In genomic region chr4:63269156-63269555, GRCh38 we compare ENCODE assay signal across 33 cellular contexts.
DNase-seq lines count a peak whose midpoint lies in the region; ATAC-seq and TF ChIP-seq lines count a peak whose summit lies in the region.
"Had no signal": no experiment of that assay in that cellular context is flagged by ENCODE, and none has a peak within 500 bp of the region (broad histone marks: within the 10 kb centered on the region; RNA-seq: fewer than 3 reads in every experiment).

No MANE protein-coding gene starts in this region.

- DNase-seq in COLO829 (ENCODE audit: low spot score) (peak; percentile 39), SK-MEL-5 (ENCODE audit: low read depth, low spot score) (peak; percentile 79), epidermal melanocyte (ENCODE audit: insufficient read length, low spot score) (peak; percentile 18), foreskin melanocyte (peak; percentile 85), activated gamma-delta T cell treated with Interleukin-2 at 50 U/mL for 16 hours (no peak), kidney tubule cell (ENCODE audit: low spot score) (no peak), lower lobe of right lung (no peak)
- DNase-seq: 8988T; ACHN; AML-193; BE2C; C1 segment of cervical spinal cord; Caco-2; Calu3; CD4-positive, alpha-beta memory T cell; CD4-positive, alpha-beta T cell; CD4-positive, CD25-positive, alpha-beta regulatory T cell; CD8-positive, alpha-beta memory T cell; CD8-positive, alpha-beta T cell; COR-L47; DMS 273 treated with DMSO at 0.1 percent for 48 hours; DMS153; DMS53; DMS79; DMS79 treated with DMSO at 0.1 percent for 48 hours; DND-41; EL had no signal

- no peak overlapping the region for H3K27ac ChIP-seq in lower lobe of right lung
- H3K27ac ChIP-seq: 22Rv1; A549; BLaER1; BLaER1 treated with 17β-estradiol and CSF1 and Interleukin-3, amounts not matched to agents 10 nM and 100 nM; C4-2B had no signal

- no peak for TF ChIP-seq CTCF in lower lobe of right lung (IDR thresholded peaks at IDR 0.05)

- intact Hi-C loops in lower lobe of right lung (cut with DNase I), result no loop called here

- no peaks in the 10 kb centered on the region for H3K27me3 ChIP-seq in lower lobe of right lung (ENCODE audit: low read depth)
- H3K27me3 ChIP-seq: BE2C; BLaER1; BLaER1 treated with 17β-estradiol and CSF1 and Interleukin-3, amounts not matched to agents 10 nM and 100 nM had no signal

- ATAC-seq in GM21515 (IDR thresholded peaks at IDR 0.05; ENCODE audit: unreplicated experiment), result no peak
- no peak for ATAC-seq in lower lobe of right lung
- ATAC-seq: A549; CD8-positive, alpha-beta T cell had no signal

- no peaks in the 10 kb centered on the region for H3K4me1 ChIP-seq in lower lobe of right lung
- H3K4me1 ChIP-seq: A549; BE2C; BLaER1; BLaER1 treated with 17β-estradiol and CSF1 and Interleukin-3, amounts not matched to agents 10 nM and 100 nM; Caco-2 had no signal

- no peak overlapping the region for H3K4me3 ChIP-seq in lower lobe of right lung
- H3K4me3 ChIP-seq: A549; BLaER1; BLaER1 treated with 17β-estradiol and CSF1 and Interleukin-3, amounts not matched to agents 10 nM and 100 nM had no signal

- no peaks in the 10 kb centered on the region for H3K9me3 ChIP-seq in lower lobe of right lung
- H3K9me3 ChIP-seq: A549; BE2C; BLaER1; BLaER1 treated with 17β-estradiol and CSF1 and Interleukin-3, amounts not matched to agents 10 nM and 100 nM; Caco-2 had no signal

- no peaks in the 10 kb centered on the region for H3K36me3 ChIP-seq in lower lobe of right lung
- H3K36me3 ChIP-seq: BE2C; BLaER1; BLaER1 treated with 17β-estradiol and CSF1 and Interleukin-3, amounts not matched to agents 10 nM and 100 nM had no signal

- in situ Hi-C loops in SK-MEL-5 (cut with HindIII; ENCODE audit: low pct_unique_long_range_greater_than_20kb, low sequenced_read_pairs), result no loop called here

Comparison
In these comparisons a context has a peak if more than half of its experiments do, and no peak if none do; other contexts are left out.
1. DNase-seq: peak in COLO829 (single experiment), SK-MEL-5 (single experiment), epidermal melanocyte (single experiment) and foreskin melanocyte (single experiment); none in activated gamma-delta T cell treated with Interleukin-2 at 50 U/mL for 16 hours (single experiment), kidney tubule cell (single experiment) and lower lobe of right lung (single experiment).